ENCODE assay signal across 19 cellular contexts in genomic region chr10:74305730-74306129, GRCh38.
DNase-seq lines count a peak whose midpoint lies in the region; ATAC-seq, FAIRE-seq and TF ChIP-seq lines count a peak whose summit lies in the region.
"Had no signal": no experiment of that assay in that cellular context is flagged by ENCODE, and none has a peak within 500 bp of the region (broad histone marks: within the 10 kb centered on the region; RNA-seq: fewer than 3 reads in every experiment).

No MANE protein-coding gene starts in this region.

- H3K36me3 ChIP-seq in K562 (ENCODE audit: control insufficient read depth, insufficient read depth, low read length) = no peaks in the 10 kb centered on the region
- H3K36me3 ChIP-seq: BLaER1 had no signal

- TF ChIP-seq EP300 in K562 (IDR thresholded peaks at IDR 0.05; ENCODE audit: low read length) = no peak

- no peaks in the 10 kb centered on the region for H3K9me3 ChIP-seq in H9 (ENCODE audit: control insufficient read depth, low read depth, low read length)
- no peaks in the 10 kb centered on the region for H3K9me3 ChIP-seq in K562 (replicated peaks; ENCODE audit: control insufficient read depth, insufficient read depth, low read depth, low read length)
- H3K9me3 ChIP-seq: BLaER1, Caco-2 had no signal

- no peaks in the 10 kb centered on the region for H3K27me3 ChIP-seq in H9 (ENCODE audit: insufficient read depth, low read length)
- H3K27me3 ChIP-seq in K562 (ENCODE audit: control insufficient read depth in 2 of 2, insufficient read depth in 2 of 2, low read length in 2 of 2) = no peaks in the 10 kb centered on the region
- H3K27me3 ChIP-seq: BLaER1 had no signal

- H4K91ac ChIP-seq in H9 (ENCODE audit: insufficient read length, low read depth, low read length) = no peak overlapping the region

- ATAC-seq in K562 (no peak), GM19452 (IDR thresholded peaks at IDR 0.05; ENCODE audit: unreplicated experiment) (no peak)
- ATAC-seq: CD8-positive, alpha-beta T cell; HCT116 had no signal

- H3K36me3 Mint-ChIP-seq in H9 (ENCODE audit: insufficient read depth in 1 of 3, low read depth in 3 of 3) = no peaks in the 10 kb centered on the region
- H3K36me3 Mint-ChIP-seq in activated CD4-positive, alpha-beta T cell treated with anti-CD3 and anti-CD28 coated beads, Interleukin-2, amount 10 ng/mL, durations not matched to agents 24 days and 14 days (ENCODE audit: low read depth) = no peaks in the 10 kb centered on the region
- H3K36me3 Mint-ChIP-seq: CD8-positive, alpha-beta T cell had no signal

- H3K4me1 ChIP-seq in H9 (ENCODE audit: insufficient read depth, low read length) (no peaks in the 10 kb centered on the region), K562 (replicated peaks in 1 of 2; ENCODE audit: control insufficient read depth in 2 of 2, insufficient read depth in 2 of 2, low read length in 2 of 2) (no peaks in the 10 kb centered on the region)
- H3K4me1 ChIP-seq: Caco-2 had no signal

- no peak overlapping the region for H3K18ac ChIP-seq in H9 (ENCODE audit: insufficient read length, low read depth, low read length)

- in situ Hi-C loops in K562 (cut with MboI) = no loop called here

- no peak overlapping the region for H2AK5ac ChIP-seq in H9 (ENCODE audit: insufficient read length, low read length)

- no peaks in the 10 kb centered on the region for H3K79me1 ChIP-seq in H9 (ENCODE audit: insufficient read depth, low read depth, low read length, poor library complexity, severe bottlenecking)

- no peak overlapping the region for H4K5ac ChIP-seq in H9 (ENCODE audit: insufficient read length, low read depth, low read length)

- no peak overlapping the region for H3K14ac ChIP-seq in H9 (ENCODE audit: insufficient read depth, low read length)

- H3K79me2 ChIP-seq in H9 (ENCODE audit: insufficient read depth, low read length) (no peaks in the 10 kb centered on the region), K562 (ENCODE audit: control insufficient read depth, insufficient read depth, low read length) (no peaks in the 10 kb centered on the region)

- H3K9ac ChIP-seq in H9 (ENCODE audit: extremely low read depth, insufficient read length, low read length) (no peak overlapping the region), K562 (ENCODE audit: insufficient read depth in 1 of 2, low read depth in 2 of 2, low read length in 2 of 2) (no peak overlapping the region)
- H3K9ac ChIP-seq: BLaER1 had no signal

- no peak overlapping the region for H4K8ac ChIP-seq in H9 (replicated peaks; ENCODE audit: insufficient read length, low read depth, low read length)

- H3K56ac ChIP-seq in H9 (ENCODE audit: insufficient read length, low read depth, low read length) = no peak overlapping the region

- peak; percentile 49 for FAIRE-seq in GM18507 (lab: Jason Lieb, UNC)
- no peak for FAIRE-seq in K562 (lab: Jason Lieb, UNC)
- FAIRE-seq: GM12891 had no signal

- no peak overlapping the region for H3K23ac ChIP-seq in H9 (ENCODE audit: insufficient read length, low read depth, low read length)

- CTCF ChIA-PET in K562 (lab: Yijun Ruan, JAX; ENCODE audit: low intra/inter-chr PET ratio) = no interaction called here

- H3T11ph ChIP-seq in H9 (ENCODE audit: low read length) = no peak overlapping the region

- H3K27ac Mint-ChIP-seq in H9 = peak overlapping the region in 2 of 3 experiments; percentile 26 to 61; a peak in 1 of 7 replicates
- no peak overlapping the region for H3K27ac Mint-ChIP-seq in activated CD4-positive, alpha-beta T cell treated with anti-CD3 and anti-CD28 coated beads, Interleukin-2, amount 10 ng/mL, durations not matched to agents 24 days and 14 days
- H3K27ac Mint-ChIP-seq: B cell; CD4-positive, CD25-positive, alpha-beta regulatory T cell; CD8-positive, alpha-beta T cell; GM23338 had no signal

- TF ChIP-seq CTCF in H9 (conservative IDR thresholded peaks at IDR 0.05) = no peak
- TF ChIP-seq CTCF in K562 (IDR thresholded peaks at IDR 0.05 in 2 of 3, conservative IDR thresholded peaks at IDR 0.05 in 1 of 3; ENCODE audit: insufficient read depth in 2 of 3, low read depth in 1 of 3, low read length in 3 of 3) = no peak

- H2BK20ac ChIP-seq in H9 (ENCODE audit: low read depth, low read length, poor library complexity, severe bottlenecking) = no peak overlapping the region

- no CpG with 5 or more reads among the region's 3 CpGs for WGBS in H9 (ENCODE audit: extremely low coverage, insufficient read length, low lambda C conversion rate)
- 58% methylated on average over 3 of the region's 3 CpGs for WGBS in K562 (ENCODE audit: insufficient coverage, low coverage, missing lambda C conversion rate)

- H3K4ac ChIP-seq in H9 (ENCODE audit: low read depth, low read length) = no peak overlapping the region

- no TSS peak for BruUV-seq in K562 (replicated peaks; lab: Mats Ljungman, UMichigan)

- H3K4me2 ChIP-seq in H9 (ENCODE audit: insufficient read depth, insufficient read length, low read length) (no peak overlapping the region), K562 (ENCODE audit: insufficient read depth, low read length) (no peak overlapping the region)
- H3K4me2 ChIP-seq: BLaER1, GM23338 had no signal

- H2BK12ac ChIP-seq in H9 (ENCODE audit: insufficient read length, low read depth, low read length) = no peak overlapping the region

- intact Hi-C loops in K562 (cut with micrococcal nuclease) = no loop called here
- intact Hi-C loops in activated CD4-positive, alpha-beta T cell treated with anti-CD3 and anti-CD28 coated beads, Interleukin-2, amount 10 ng/mL, durations not matched to agents 24 days and 14 days (cut with micrococcal nuclease) = no loop called here

- no peak for TF ChIP-seq POLR2A in K562 (conservative IDR thresholded peaks at IDR 0.05)

- H4K20me1 ChIP-seq in H9 (ENCODE audit: control insufficient read depth, insufficient read depth, insufficient read length) (no peaks in the 10 kb centered on the region), K562 (replicated peaks; ENCODE audit: control insufficient read depth, insufficient read depth, low read length) (no peaks in the 10 kb centered on the region)
- H4K20me1 ChIP-seq: BLaER1 had no signal

- H2AFZ ChIP-seq in H9 (ENCODE audit: low read length) (no peak overlapping the region), K562 (ENCODE audit: low read depth, low read length) (no peak overlapping the region)
- H2AFZ ChIP-seq: GM23338 had no signal

- H3K27ac ChIP-seq in H9 (ENCODE audit: insufficient read length, low read depth, low read length) = no peak overlapping the region
- no peak overlapping the region for H3K27ac ChIP-seq in K562 (ENCODE audit: extremely low read depth, low read depth, low read length)
- H3K27ac ChIP-seq: BLaER1, C4-2B had no signal

- TF ChIP-seq RAD21 in K562 (CRISPR knock-in tag; conservative IDR thresholded peaks at IDR 0.05 in 1 of 2, IDR thresholded peaks at IDR 0.05 in 1 of 2) = no peak

- no peak for DNase-seq in GM18507 (ENCODE audit: extremely low spot score, insufficient read length, low read depth)
- no peak for DNase-seq in H9
- no peak for DNase-seq in K562 (ENCODE audit: extremely low read depth in 1 of 4, low spot score in 3 of 4)
- DNase-seq in activated CD4-positive, alpha-beta T cell treated with anti-CD3 and anti-CD28 coated beads, Interleukin-2, amount 10 ng/mL, durations not matched to agents 24 days and 14 days = no peak
- DNase-seq in NCI-H1417 treated with DMSO at 0.1 percent for 48 hours (lab: John Stamatoyannopoulos, UW) = no peak
- no peak for DNase-seq in NCI-H774 (lab: John Stamatoyannopoulos, UW)
- DNase-seq: Caco-2; CD4-positive, CD25-positive, alpha-beta regulatory T cell; CD8-positive, alpha-beta T cell; DMS153; DND-41; H7 had no signal

- H2BK120ac ChIP-seq in H9 (ENCODE audit: low read depth, low read length, poor library complexity, severe bottlenecking) = no peak overlapping the region

- no peaks in the 10 kb centered on the region for H3K9me1 ChIP-seq in K562 (ENCODE audit: control insufficient read depth, insufficient read depth, low read length)

- no peaks in the 10 kb centered on the region for H3K9me3 Mint-ChIP-seq in H9
- H3K9me3 Mint-ChIP-seq in activated CD4-positive, alpha-beta T cell treated with anti-CD3 and anti-CD28 coated beads, Interleukin-2, amount 10 ng/mL, durations not matched to agents 24 days and 14 days = no peaks in the 10 kb centered on the region
- H3K9me3 Mint-ChIP-seq: CD4-positive, CD25-positive, alpha-beta regulatory T cell; CD8-positive, alpha-beta T cell; GM23338 had no signal

- H3K4me1 Mint-ChIP-seq in H9 = peaks cover 14 to 27% of the 10 kb centered on the region in 2 experiments
- peaks cover 10% of the 10 kb centered on the region for H3K4me1 Mint-ChIP-seq in activated CD4-positive, alpha-beta T cell treated with anti-CD3 and anti-CD28 coated beads, Interleukin-2, amount 10 ng/mL, durations not matched to agents 24 days and 14 days

- no peak overlapping the region for H2BK15ac ChIP-seq in H9 (ENCODE audit: low read depth, low read length)

- no peaks in the 10 kb centered on the region for H3K23me2 ChIP-seq in H9 (ENCODE audit: insufficient read length, low read depth, low read length, poor library complexity, severe bottlenecking)

- H3K4me3 ChIP-seq in K562 = no peak overlapping the region
- H3K4me3 ChIP-seq: BLaER1, GM23338 had no signal

- H3K27me3 Mint-ChIP-seq in H9 (ENCODE audit: low read depth) = no peaks in the 10 kb centered on the region
- no peaks in the 10 kb centered on the region for H3K27me3 Mint-ChIP-seq in activated CD4-positive, alpha-beta T cell treated with anti-CD3 and anti-CD28 coated beads, Interleukin-2, amount 10 ng/mL, durations not matched to agents 24 days and 14 days
- H3K27me3 Mint-ChIP-seq: B cell; CD4-positive, CD25-positive, alpha-beta regulatory T cell had no signal

- no peak overlapping the region for H2BK5ac ChIP-seq in H9 (ENCODE audit: insufficient read length, low read length)

- POLR2A ChIA-PET in K562 (lab: Yijun Ruan, JAX) = interaction anchor here (1.2 to 1.8 kb wide), 3 partner anchors 9 to 25 kb away, joined by 3 to 4 read pairs (median 4); no protein-coding TSS in a partner anchor

- no peak overlapping the region for H3K4me3 Mint-ChIP-seq in H9
- no peak overlapping the region for H3K4me3 Mint-ChIP-seq in activated CD4-positive, alpha-beta T cell treated with anti-CD3 and anti-CD28 coated beads, Interleukin-2, amount 10 ng/mL, durations not matched to agents 24 days and 14 days
- H3K4me3 Mint-ChIP-seq: B cell; CD4-positive, CD25-positive, alpha-beta regulatory T cell; CD8-positive, alpha-beta T cell; GM23338 had no signal

TF ChIP-seq in K562, 482 proteins besides CTCF, POLR2A, EP300 and RAD21:
- TF ChIP-seq ID3 (CRISPR knock-in tag; IDR thresholded peaks at IDR 0.05) (no peak), ID3 (tag; IDR thresholded peaks at IDR 0.05) (no peak), ZNF121 (CRISPR knock-in tag; conservative IDR thresholded peaks at IDR 0.05) (peak; percentile 83)
